9 cellular contexts compared by ENCODE assay signal in the genomic region with DNA sequence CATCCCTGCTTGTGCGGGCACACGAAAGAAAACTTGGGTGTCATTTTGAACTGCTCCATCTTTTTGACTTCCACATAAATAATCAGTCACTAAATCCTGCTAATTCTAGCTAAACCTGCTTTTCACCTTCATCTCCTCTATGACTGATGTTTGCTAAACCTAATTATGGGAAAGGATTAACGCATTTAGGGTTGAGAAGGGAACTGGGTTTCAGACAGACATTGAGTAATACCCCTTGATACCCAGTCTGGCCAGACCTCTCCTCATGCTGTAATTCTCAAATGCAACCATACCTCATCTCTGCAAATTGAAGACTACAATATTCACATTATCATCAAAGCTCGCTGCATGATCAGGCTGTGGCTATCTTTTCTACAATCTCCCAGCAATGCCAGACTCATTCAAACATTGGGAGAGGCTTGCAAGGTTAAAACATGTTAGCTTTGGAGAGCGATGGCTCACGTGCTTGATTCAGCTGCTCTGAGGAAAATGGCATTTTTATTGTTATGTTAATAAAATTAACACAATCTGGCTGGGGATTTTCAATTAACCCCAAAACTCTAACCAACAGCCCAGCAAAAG. TPM values are rescaled to one million over a fixed set of nuclear protein-coding genes. Genes with fewer than 3 reads are reported as not detected.
DNase-seq lines count a peak whose midpoint lies in the region; ATAC-seq and TF ChIP-seq lines count a peak whose summit lies in the region.
"Had no signal": no experiment of that assay in that cellular context is flagged by ENCODE, and none has a peak within 500 bp of the region (broad histone marks: within the 10 kb centered on the region; RNA-seq: fewer than 3 reads in every experiment).

No MANE protein-coding gene starts in this region.

- no peaks in the 10 kb centered on the region for H3K9me2 ChIP-seq in OCI-LY7 (ENCODE audit: insufficient read depth, low read length)

- peaks cover 7% of the 10 kb centered on the region; the same call in 1 of the 2 replicates for H4K20me1 ChIP-seq in OCI-LY7 (ENCODE audit: insufficient read depth, low read length)

- peak overlapping the region; percentile 85 for H3K4me2 ChIP-seq in OCI-LY7 (ENCODE audit: low read length)

- H3K4me1 ChIP-seq in OCI-LY7 (ENCODE audit: insufficient read depth, low read length, poor library complexity, severe bottlenecking) = peaks cover 84% of the 10 kb centered on the region

- peak overlapping the region; percentile 86 for H3K27ac Mint-ChIP-seq in activated CD8-positive, alpha-beta memory T cell treated with anti-CD3 and anti-CD28 coated beads, Interleukin-2, amount 10 ng/mL, durations not matched to agents 7 days and 5 days
- H3K27ac Mint-ChIP-seq in stimulated activated memory B cell treated with anti-CD40 and anti-IgM and Interleukin-4, amounts not matched to agents 10 μg/mL and 1 μg/mL and 100 μg/mL, for 72 hours = peak overlapping the region; percentile 98

- H3K36me3 Mint-ChIP-seq in activated CD8-positive, alpha-beta memory T cell treated with anti-CD3 and anti-CD28 coated beads, Interleukin-2, amount 10 ng/mL, durations not matched to agents 7 days and 5 days = peaks cover 30% of the 10 kb centered on the region
- peaks cover 20% of the 10 kb centered on the region for H3K36me3 Mint-ChIP-seq in stimulated activated memory B cell treated with anti-CD40 and anti-IgM and Interleukin-4, amounts not matched to agents 10 μg/mL and 1 μg/mL and 100 μg/mL, for 72 hours

- peak overlapping the region; percentile 95 for H3K27ac ChIP-seq in OCI-LY7 (ENCODE audit: low read depth, low read length, poor library complexity, severe bottlenecking)

- H2AFZ ChIP-seq in OCI-LY7 (ENCODE audit: low read length) = peak overlapping the region; percentile 1; the same call in 1 of the 2 replicates

- peak overlapping the region; percentile 18 for H3K4me3 Mint-ChIP-seq in activated CD8-positive, alpha-beta memory T cell treated with anti-CD3 and anti-CD28 coated beads, Interleukin-2, amount 10 ng/mL, durations not matched to agents 7 days and 5 days
- peak overlapping the region; percentile 55 for H3K4me3 Mint-ChIP-seq in stimulated activated memory B cell treated with anti-CD40 and anti-IgM and Interleukin-4, amounts not matched to agents 10 μg/mL and 1 μg/mL and 100 μg/mL, for 72 hours

- POLR2A ChIA-PET in OCI-LY7 (lab: Charles Lee) = interaction anchor here (0.6 to 6.0 kb wide), 11 partner anchors 10 to 192 kb away, joined by 3 to 34 read pairs (median 4); a partner anchor contains a TSS

- intact Hi-C loops in OCI-LY7 (cut with micrococcal nuclease; ENCODE audit: unreplicated experiment) = loop anchor here (2.0 kb wide), 1 partner anchor 192 kb away; no protein-coding TSS in a partner anchor

- CTCF ChIA-PET in activated CD8-positive, alpha-beta memory T cell treated with anti-CD3 and anti-CD28 coated beads, Interleukin-2, amount 10 ng/mL, durations not matched to agents 7 days and 5 days (lab: Charles Lee) = interaction anchor here (1.2 to 4.8 kb wide), 8 partner anchors 10 to 184 kb away, joined by 3 to 26 read pairs (median 8); a partner anchor contains a TSS
- CTCF ChIA-PET in OCI-LY7 (lab: Charles Lee; ENCODE audit: unreplicated experiment) = interaction anchor here (0.5 to 0.6 kb wide), 2 partner anchors 50 to 160 kb away, joined by 3 read pairs; no protein-coding TSS in a partner anchor

- H3K4me3 ChIP-seq in OCI-LY7 (ENCODE audit: low read depth, low read length, poor library complexity, severe bottlenecking) (peak overlapping the region; percentile 86), epithelial cell of esophagus (ENCODE audit: low read length) (no peak overlapping the region)

- TF ChIP-seq CTCF in OCI-LY7 (conservative IDR thresholded peaks at IDR 0.05; ENCODE audit: low read length) (no peak; the same call in 1 of the 2 replicates), epithelial cell of esophagus (IDR thresholded peaks at IDR 0.05; ENCODE audit: insufficient read depth, low read depth, low read length, missing control alignments) (no peak)

- no peaks in the 10 kb centered on the region for H3K9me3 Mint-ChIP-seq in activated CD8-positive, alpha-beta memory T cell treated with anti-CD3 and anti-CD28 coated beads, Interleukin-2, amount 10 ng/mL, durations not matched to agents 7 days and 5 days (ENCODE audit: low read depth)
- H3K9me3 Mint-ChIP-seq in stimulated activated memory B cell treated with anti-CD40 and anti-IgM and Interleukin-4, amounts not matched to agents 10 μg/mL and 1 μg/mL and 100 μg/mL, for 72 hours = no peaks in the 10 kb centered on the region

- H3K79me2 ChIP-seq in OCI-LY7 (ENCODE audit: insufficient read depth, low read depth, low read length) = peaks cover 94% of the 10 kb centered on the region

- no peaks in the 10 kb centered on the region for H3K9me3 ChIP-seq in OCI-LY7 (ENCODE audit: low read length)

- peaks cover 36% of the 10 kb centered on the region for H3K36me3 ChIP-seq in OCI-LY7 (ENCODE audit: insufficient read depth, low read length)

- no peak for DNase-seq in activated CD8-positive, alpha-beta memory T cell treated with anti-CD3 and anti-CD28 coated beads, Interleukin-2, amount 10 ng/mL, durations not matched to agents 7 days and 5 days
- no peak for DNase-seq in activated CD8-positive, alpha-beta memory T cell treated with anti-CD3 and anti-CD28 coated beads, Interleukin-2, amount 50 U/mL, for 4 hours
- DNase-seq in OCI-LY7 (ENCODE audit: low spot score) (no peak), epithelial cell of esophagus (ENCODE audit: low read depth) (peak; percentile 51), NCI-H446 (lab: John Stamatoyannopoulos, UW) (no peak), hippocampal formation (lab: John Stamatoyannopoulos, UW) (no peak)
- DNase-seq in NK-92 treated with Interleukin-12 subunit alpha and Interleukin-12 subunit beta, amount 100 ng/mL, for 24 hours (lab: John Stamatoyannopoulos, UW) = no peak

- H3K4me1 Mint-ChIP-seq in activated CD8-positive, alpha-beta memory T cell treated with anti-CD3 and anti-CD28 coated beads, Interleukin-2, amount 10 ng/mL, durations not matched to agents 7 days and 5 days = peaks cover 84% of the 10 kb centered on the region
- H3K4me1 Mint-ChIP-seq in stimulated activated memory B cell treated with anti-CD40 and anti-IgM and Interleukin-4, amounts not matched to agents 10 μg/mL and 1 μg/mL and 100 μg/mL, for 72 hours = peaks cover 77% of the 10 kb centered on the region

- no peak for ATAC-seq in activated CD8-positive, alpha-beta memory T cell treated with anti-CD3 and anti-CD28 coated beads, Interleukin-2, amount 10 ng/mL, durations not matched to agents 7 days and 5 days
- no peak for ATAC-seq in stimulated activated memory B cell treated with anti-CD40 and anti-IgM and Interleukin-4, amounts not matched to agents 10 μg/mL and 1 μg/mL and 100 μg/mL, for 72 hours
- ATAC-seq: HCT116 had no signal

- no TSS peak for BruUV-seq in OCI-LY7 (replicated peaks; lab: Mats Ljungman, UMichigan)

- no peaks in the 10 kb centered on the region for H3K27me3 Mint-ChIP-seq in activated CD8-positive, alpha-beta memory T cell treated with anti-CD3 and anti-CD28 coated beads, Interleukin-2, amount 10 ng/mL, durations not matched to agents 7 days and 5 days
- H3K27me3 Mint-ChIP-seq in stimulated activated memory B cell treated with anti-CD40 and anti-IgM and Interleukin-4, amounts not matched to agents 10 μg/mL and 1 μg/mL and 100 μg/mL, for 72 hours = no peaks in the 10 kb centered on the region

RNA-seq across cellular contexts. Expression of a gene that starts 2.4 kb away (rescaled TPM):
- 10 to 100 TPM; 39.3 to 41.2 TPM for total RNA-seq in activated CD8-positive, alpha-beta memory T cell treated with anti-CD3 and anti-CD28 coated beads, Interleukin-2, amount 10 ng/mL, durations not matched to agents 7 days and 5 days
- total RNA-seq in OCI-LY7 (2014; rRNA removed; shearing (Covaris generic)) = 64.8 and 77.4 TPM in 2 replicates
- total RNA-seq in OCI-LY7 (2022) = 89.6 and 107 TPM in 2 replicates

RNA-seq across cellular contexts. Expression of a gene that starts 2.5 kb away (rescaled TPM):
- 10 to 100 TPM; 17.5 to 22.6 TPM for total RNA-seq in activated CD8-positive, alpha-beta memory T cell treated with anti-CD3 and anti-CD28 coated beads, Interleukin-2, amount 10 ng/mL, durations not matched to agents 7 days and 5 days
- 20.7 and 23.1 TPM in 2 replicates for total RNA-seq in OCI-LY7 (2014; rRNA removed; shearing (Covaris generic))
- total RNA-seq in OCI-LY7 (2022) = 33.0 and 36.6 TPM in 2 replicates

RNA-seq across cellular contexts. Expression of a gene that starts 31.1 kb away (rescaled TPM):
- total RNA-seq in activated CD8-positive, alpha-beta memory T cell treated with anti-CD3 and anti-CD28 coated beads, Interleukin-2, amount 10 ng/mL, durations not matched to agents 7 days and 5 days = 10 to 100 TPM; 58.0 to 64.8 TPM
- 39.6 and 45.2 TPM in 2 replicates for total RNA-seq in OCI-LY7 (2014; rRNA removed; shearing (Covaris generic))
- 52.3 and 54.5 TPM in 2 replicates for total RNA-seq in OCI-LY7 (2022)

RNA-seq across cellular contexts. Expression of a gene that starts 52.1 kb away (rescaled TPM):
- total RNA-seq in activated CD8-positive, alpha-beta memory T cell treated with anti-CD3 and anti-CD28 coated beads, Interleukin-2, amount 10 ng/mL, durations not matched to agents 7 days and 5 days = 10 to 100 TPM; 15.3 to 17.0 TPM
- 5.8 and 6.5 TPM in 2 replicates for total RNA-seq in OCI-LY7 (2014; rRNA removed; shearing (Covaris generic))
- 5.5 and 6.1 TPM in 2 replicates for total RNA-seq in OCI-LY7 (2022)
